19 cellular contexts compared by ENCODE assay signal in the genomic region with DNA sequence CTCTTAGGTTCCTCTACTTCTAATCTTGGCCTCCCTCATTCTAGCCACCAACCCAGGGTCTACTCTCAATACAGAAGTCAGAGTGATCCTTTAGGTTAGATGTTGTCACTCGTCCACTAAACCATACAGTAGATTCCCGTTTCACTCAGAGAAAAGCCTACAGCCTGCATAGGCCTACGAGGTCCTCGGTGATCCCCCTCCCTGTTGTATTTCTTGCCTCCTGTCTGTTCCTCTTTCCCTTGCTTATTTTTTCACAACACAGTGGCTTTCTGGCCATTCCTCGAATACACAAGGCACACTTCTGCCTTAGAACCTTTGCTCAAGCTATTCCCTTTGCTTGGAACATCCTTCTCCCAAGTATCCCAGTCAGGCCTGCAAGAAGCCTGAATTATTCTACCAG.
"Had no signal": no experiment of that assay in that cellular context is flagged by ENCODE, and none has a peak within 500 bp of the region (broad histone marks: within the 10 kb centered on the region; RNA-seq: fewer than 3 reads in every experiment).

No MANE protein-coding gene starts in this region.

- ATAC-seq: T-cell had no signal

- H3K36me3 Mint-ChIP-seq: T-cell had no signal

- H3K9me3 Mint-ChIP-seq: T-cell had no signal

- H3K27ac Mint-ChIP-seq: T-cell had no signal

- DNase-seq: Karpas-422, KG1, MG63, NCI-H1092 treated with DMSO at 0.1 percent for 48 hours, NCI-H1436, NCI-H187, NCI-H2029, NCI-H2081 treated with DMSO at 0.1 percent for 48 hours, NCI-H2171, NCI-H226, NCI-H446, NCI-H510A, NCI-H524 treated with DMSO at 0.1 percent for 48 hours, NCI-H69, NCI-H774, SHP77, SK-N-SH, SW 1271, T-cell had no signal
